10 cellular contexts compared by ENCODE assay signal in genomic region chr1:6241887-6242740, GRCh38. TPM values are rescaled to one million over a fixed set of nuclear protein-coding genes. Genes with fewer than 3 reads are reported as not detected.
DNase-seq lines count a peak whose midpoint lies in the region; ATAC-seq and TF ChIP-seq lines count a peak whose summit lies in the region.
"Had no signal": no experiment of that assay in that cellular context is flagged by ENCODE, and none has a peak within 500 bp of the region (broad histone marks: within the 10 kb centered on the region; RNA-seq: fewer than 3 reads in every experiment).

No MANE protein-coding gene starts in this region.

- H3K9me2 ChIP-seq in GM23248 (ENCODE audit: insufficient read depth): no peaks in the 10 kb centered on the region

- in situ Hi-C loops in GM23248 (cut with MboI): no loop called here

- no peak overlapping the region for H3K9ac ChIP-seq in GM23248
- H3K9ac ChIP-seq: KMS-11 had no signal

- no peaks in the 10 kb centered on the region for H3K79me2 ChIP-seq in GM23248 (ENCODE audit: insufficient read depth)

- H4K20me1 ChIP-seq in GM23248 (ENCODE audit: insufficient read depth): no peaks in the 10 kb centered on the region

- H3K4me1 Mint-ChIP-seq in WTC11: peaks cover 55% of the 10 kb centered on the region

- peak overlapping the region; percentile 88 for H3K27ac Mint-ChIP-seq in WTC11

- no peak overlapping the region for H2AFZ ChIP-seq in GM23248

- H3F3A ChIP-seq in GM23248 (ENCODE audit: insufficient read depth): no peaks in the 10 kb centered on the region

- H3K4me3 ChIP-seq in GM23248 (0 out of 2 replicates have a peak overlapping the region, but pooled peaks have one; percentile 2), lower lobe of right lung (peak overlapping the region; percentile 19)

- H3K27ac ChIP-seq in GM23248: no peak overlapping the region
- H3K27ac ChIP-seq in lower lobe of right lung: no peak overlapping the region
- H3K27ac ChIP-seq: KMS-11 had no signal

- intact Hi-C loops in lower lobe of right lung (cut with DNase I): no loop called here

- peak overlapping the region; percentile 58 for H3K4me3 Mint-ChIP-seq in WTC11

- 0 out of 2 replicates have a peak, but pooled peaks cover 4% of the 10 kb centered on the region for H3K4me1 ChIP-seq in GM23248 (ENCODE audit: insufficient read depth)
- peaks cover 25% of the 10 kb centered on the region for H3K4me1 ChIP-seq in lower lobe of right lung

- no peaks in the 10 kb centered on the region for H3K36me3 Mint-ChIP-seq in WTC11

- POLR2A ChIA-PET in WTC11 (lab: Charles Lee): interaction anchor here (0.8 to 1.3 kb wide), 2 partner anchors 37 to 55 kb away, joined by 4 read pairs; no protein-coding TSS in a partner anchor

- ATAC-seq in WTC11 (peak; percentile 1; the same call in 1 of the 2 replicates), lower lobe of right lung (no peak), GM19023 (IDR thresholded peaks at IDR 0.05; ENCODE audit: unreplicated experiment) (no peak)

- TF ChIP-seq CTCF in WTC11 (IDR thresholded peaks at IDR 0.05) (no peak), lower lobe of right lung (IDR thresholded peaks at IDR 0.05) (no peak)

- CTCF ChIA-PET in WTC11 (lab: Charles Lee): interaction anchor here (0.7 to 21.4 kb wide), 12 partner anchors 10 to 266 kb away, joined by 3 to 489 read pairs (median 4); partner anchors contain the start of genes HES2 and RNF207

- H3K4me2 ChIP-seq in GM23248 (ENCODE audit: unreplicated experiment): peak overlapping the region; percentile 8
- H3K4me2 ChIP-seq: KMS-11 had no signal

- WGBS in GM23248 (ENCODE audit: low coverage in 1 of 2, low lambda C conversion rate in 2 of 2, missing lambda C conversion rate in 2 of 2), 2 experiments: 1 to 2% methylated on average over 30 to 56 of the region's 99 CpGs

- peak; percentile 41 for DNase-seq in GM23248
- DNase-seq in WTC11 (ENCODE audit: low spot score): peak; percentile 82
- no peak for DNase-seq in lower lobe of right lung
- DNase-seq in activated naive CD4-positive, alpha-beta T cell treated with anti-CD3 and anti-CD28 coated beads, Interleukin-2, amount 50 U/mL, for 16 hours: no peak
- DNase-seq in activated CD4-positive, alpha-beta T cell treated with anti-CD3 and anti-CD28 coated beads, Interleukin-2, amount 50 U/mL, for 48 hours: no peak
- DNase-seq: EL, OCI-M1 had no signal

- H3K9me3 ChIP-seq in GM23248 (ENCODE audit: low read depth) (no peaks in the 10 kb centered on the region), lower lobe of right lung (no peaks in the 10 kb centered on the region)

- H3K27me3 ChIP-seq in GM23248 (replicated peaks; ENCODE audit: insufficient read depth) (peaks cover 23% of the 10 kb centered on the region), lower lobe of right lung (ENCODE audit: low read depth) (peaks cover 79% of the 10 kb centered on the region)

- H3K36me3 ChIP-seq in GM23248 (ENCODE audit: low read depth) (no peaks in the 10 kb centered on the region), lower lobe of right lung (no peaks in the 10 kb centered on the region)

- H3K9me3 Mint-ChIP-seq in WTC11: no peaks in the 10 kb centered on the region

- peaks cover 13% of the 10 kb centered on the region for H3K27me3 Mint-ChIP-seq in WTC11 (ENCODE audit: low read depth)

TF ChIP-seq in WTC11, 78 proteins besides CTCF, POLR2A, EP300 and RAD21 (continues in another document):
- TF ChIP-seq, protein P1, sequence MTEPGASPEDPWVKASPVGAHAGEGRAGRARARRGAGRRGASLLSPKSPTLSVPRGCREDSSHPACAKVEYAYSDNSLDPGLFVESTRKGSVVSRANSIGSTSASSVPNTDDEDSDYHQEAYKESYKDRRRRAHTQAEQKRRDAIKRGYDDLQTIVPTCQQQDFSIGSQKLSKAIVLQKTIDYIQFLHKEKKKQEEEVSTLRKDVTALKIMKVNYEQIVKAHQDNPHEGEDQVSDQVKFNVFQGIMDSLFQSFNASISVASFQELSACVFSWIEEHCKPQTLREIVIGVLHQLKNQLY (CRISPR knock-in tag; IDR thresholded peaks at IDR 0.05): no peak
- 0 out of 2 replicates have a peak, but pooled peaks have one; percentile 43 for TF ChIP-seq CREB1 (CRISPR knock-in tag; IDR thresholded peaks at IDR 0.05)
- TF ChIP-seq MYBL2 (CRISPR knock-in tag; IDR thresholded peaks at IDR 0.05): peak; percentile 69; the same call in 1 of the 2 replicates
- TF ChIP-seq USF1 (CRISPR knock-in tag; IDR thresholded peaks at IDR 0.05): peak; percentile 29; the same call in 1 of the 2 replicates
- no peak for TF ChIP-seq RORB (CRISPR knock-in tag; IDR thresholded peaks at IDR 0.05)
- TF ChIP-seq NFE2L1 (CRISPR knock-in tag; IDR thresholded peaks at IDR 0.05): no peak
- TF ChIP-seq ZBTB21 (CRISPR knock-in tag; IDR thresholded peaks at IDR 0.05; ENCODE audit: borderline replicate concordance): 0 out of 2 replicates have a peak, but pooled peaks have one; percentile 0
- no peak for TF ChIP-seq NFATC4 (CRISPR knock-in tag; IDR thresholded peaks at IDR 0.05)
- no peak for TF ChIP-seq ATF2 (CRISPR knock-in tag; IDR thresholded peaks at IDR 0.05; ENCODE audit: borderline replicate concordance, low read depth)
- TF ChIP-seq, protein P2, sequence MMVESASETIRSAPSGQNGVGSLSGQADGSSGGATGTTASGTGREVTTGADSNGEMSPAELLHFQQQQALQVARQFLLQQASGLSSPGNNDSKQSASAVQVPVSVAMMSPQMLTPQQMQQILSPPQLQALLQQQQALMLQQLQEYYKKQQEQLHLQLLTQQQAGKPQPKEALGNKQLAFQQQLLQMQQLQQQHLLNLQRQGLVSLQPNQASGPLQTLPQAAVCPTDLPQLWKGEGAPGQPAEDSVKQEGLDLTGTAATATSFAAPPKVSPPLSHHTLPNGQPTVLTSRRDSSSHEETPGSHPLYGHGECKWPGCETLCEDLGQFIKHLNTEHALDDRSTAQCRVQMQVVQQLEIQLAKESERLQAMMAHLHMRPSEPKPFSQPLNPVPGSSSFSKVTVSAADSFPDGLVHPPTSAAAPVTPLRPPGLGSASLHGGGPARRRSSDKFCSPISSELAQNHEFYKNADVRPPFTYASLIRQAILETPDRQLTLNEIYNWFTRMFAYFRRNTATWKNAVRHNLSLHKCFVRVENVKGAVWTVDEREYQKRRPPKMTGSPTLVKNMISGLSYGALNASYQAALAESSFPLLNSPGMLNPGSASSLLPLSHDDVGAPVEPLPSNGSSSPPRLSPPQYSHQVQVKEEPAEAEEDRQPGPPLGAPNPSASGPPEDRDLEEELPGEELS (CRISPR knock-in tag; IDR thresholded peaks at IDR 0.05): 0 out of 2 replicates have a peak, but pooled peaks have one; percentile 19
- peak; percentile 74 for TF ChIP-seq SP1 (CRISPR knock-in tag; conservative IDR thresholded peaks at IDR 0.05)
- no peak for TF ChIP-seq TP53 (CRISPR knock-in tag; IDR thresholded peaks at IDR 0.05)
- 0 out of 2 replicates have a peak, but pooled peaks have one; percentile 23 for TF ChIP-seq ATF1 (CRISPR knock-in tag; IDR thresholded peaks at IDR 0.05)
- TF ChIP-seq, protein P3, sequence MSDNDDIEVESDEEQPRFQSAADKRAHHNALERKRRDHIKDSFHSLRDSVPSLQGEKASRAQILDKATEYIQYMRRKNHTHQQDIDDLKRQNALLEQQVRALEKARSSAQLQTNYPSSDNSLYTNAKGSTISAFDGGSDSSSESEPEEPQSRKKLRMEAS (CRISPR knock-in tag; IDR thresholded peaks at IDR 0.05): peak; percentile 94
- peak; percentile 73 for TF ChIP-seq ZNF423 (CRISPR knock-in tag; IDR thresholded peaks at IDR 0.05)
- no peak for TF ChIP-seq ZNF263 (CRISPR knock-in tag; IDR thresholded peaks at IDR 0.05; ENCODE audit: low read depth)
- TF ChIP-seq FOXK1 (CRISPR knock-in tag; IDR thresholded peaks at IDR 0.05): peak; percentile 51; the same call in 1 of the 2 replicates

RNA-seq across cellular contexts. Expression of gene HES3, which starts 1.9 kb away (rescaled TPM):
- not detected in 2 replicates for total RNA-seq in GM23248 (2014; rRNA removed; shearing (Covaris generic))
- polyA plus RNA-seq in GM23248 (2016; fragmentation: Nextera tagmentation; extraction: Ambion mirVana): not detected in 2 replicates
- total RNA-seq in WTC11 (2021): 74.7 to 78.7 TPM (median 78.3 TPM) in 3 replicates
- not detected for total RNA-seq in lower lobe of right lung
- total RNA-seq: aorta had no signal
- polyA plus RNA-seq: aorta had no signal

RNA-seq across cellular contexts. Expression of gene ICMT, which starts 6.3 kb away (rescaled TPM):
- 110 and 119 TPM in 2 replicates for total RNA-seq in GM23248 (2014; rRNA removed; shearing (Covaris generic))
- polyA plus RNA-seq in GM23248 (2016; fragmentation: Nextera tagmentation; extraction: Ambion mirVana): 69.4 and 71.5 TPM in 2 replicates
- 105 to 113 TPM (median 107 TPM) in 3 replicates for total RNA-seq in WTC11 (2021)
- total RNA-seq in lower lobe of right lung: 49.0 TPM

RNA-seq across cellular contexts. Expression of gene GPR153, which starts 18.8 kb away (rescaled TPM):
- total RNA-seq in GM23248 (2014; rRNA removed; shearing (Covaris generic)): 8.0 and 8.6 TPM in 2 replicates
- polyA plus RNA-seq in GM23248 (2016; fragmentation: Nextera tagmentation; extraction: Ambion mirVana): 0.69 and 0.84 TPM in 2 replicates
- total RNA-seq in WTC11 (2021): 13.4 to 14.8 TPM (median 14.6 TPM) in 3 replicates
- 16.6 TPM for total RNA-seq in lower lobe of right lung

RNA-seq across cellular contexts. Expression of gene RNF207, which starts 36.2 kb away (rescaled TPM):
- 30.3 and 32.8 TPM in 2 replicates for total RNA-seq in GM23248 (2014; rRNA removed; shearing (Covaris generic))
- 6.2 and 8.6 TPM in 2 replicates for polyA plus RNA-seq in GM23248 (2016; fragmentation: Nextera tagmentation; extraction: Ambion mirVana)
- total RNA-seq in WTC11 (2021) (9.2 to 14.0 TPM (median 12.9 TPM) in 3 replicates), lower lobe of right lung (14.0 TPM)

RNA-seq across cellular contexts. Expression of gene RPL22, which starts 42.7 kb away (rescaled TPM):
- 101 and 127 TPM in 2 replicates for total RNA-seq in GM23248 (2014; rRNA removed; shearing (Covaris generic))
- 124 and 137 TPM in 2 replicates for polyA plus RNA-seq in GM23248 (2016; fragmentation: Nextera tagmentation; extraction: Ambion mirVana)
- 441 to 512 TPM (median 491 TPM) in 3 replicates for total RNA-seq in WTC11 (2021)
- total RNA-seq in lower lobe of right lung: 317 TPM

Comparison
In these comparisons a context has a peak if more than half of its experiments do, and no peak if none do; other contexts are left out.
1. DNase-seq: peak in GM23248 (single experiment) and WTC11 (single experiment); none in lower lobe of right lung (single experiment), activated naive CD4-positive, alpha-beta T cell treated with anti-CD3 and anti-CD28 coated beads, Interleukin-2, amount 50 U/mL, for 16 hours (single experiment) and activated CD4-positive, alpha-beta T cell treated with anti-CD3 and anti-CD28 coated beads, Interleukin-2, amount 50 U/mL, for 48 hours (0 of 2).
2. RNA of gene HES3, which starts 1.9 kb away (total RNA-seq): 74.7 to 78.7 TPM in WTC11; not detected in GM23248 and not detected in lower lobe of right lung (single experiment); every median in the first group is over 10 times any median in the second.